Comparison of ENCODE assay signal across 8 cellular contexts in genomic region chr6:5135783-5136376, GRCh38. TPM values are rescaled to one million over a fixed set of nuclear protein-coding genes. Genes with fewer than 3 reads are reported as not detected.
DNase-seq lines count a peak whose midpoint lies in the region; ATAC-seq, FAIRE-seq and TF ChIP-seq lines count a peak whose summit lies in the region.

No MANE protein-coding gene starts in this region.

- H3K27ac ChIP-seq in 22Rv1, result no peak overlapping the region

- H3K4me3 Mint-ChIP-seq in glutamatergic neuron (ENCODE audit: unreplicated experiment), result no peak overlapping the region

- TF ChIP-seq POLR2A in GM12891 (IDR thresholded peaks at IDR 0.05; ENCODE audit: low read depth, low read length), result no peak

- no peaks in the 10 kb centered on the region for H3K36me3 Mint-ChIP-seq in glutamatergic neuron (ENCODE audit: unreplicated experiment)

- no peaks in the 10 kb centered on the region for H3K4me1 Mint-ChIP-seq in glutamatergic neuron (ENCODE audit: low read depth, unreplicated experiment)

- H3K9me3 Mint-ChIP-seq in glutamatergic neuron (ENCODE audit: unreplicated experiment), result no peaks in the 10 kb centered on the region

- H3K27ac Mint-ChIP-seq in glutamatergic neuron (ENCODE audit: unreplicated experiment), result no peak overlapping the region

- TF ChIP-seq CTCF in 22Rv1 (IDR thresholded peaks at IDR 0.05) (peak; percentile 81), glutamatergic neuron (IDR thresholded peaks at IDR 0.05; ENCODE audit: partially characterized antibody, unreplicated experiment) (peak; percentile 87)

- no peak for ATAC-seq in GM19455 (IDR thresholded peaks at IDR 0.05; ENCODE audit: unreplicated experiment)

- DNase-seq in GM12891 (ENCODE audit: insufficient read length, low spot score) (no peak), NCI-H82 (lab: John Stamatoyannopoulos, UW) (peak; percentile 62), activated T-cell treated with anti-CD3 and anti-CD28 coated beads for 1 hour (ENCODE audit: low read depth) (peak; percentile 24), glutamatergic neuron (peak; percentile 60), NCI-H446 treated with DMSO at 0.1 percent for 48 hours (lab: John Stamatoyannopoulos, UW) (no peak)
- peak; percentile 30 to 31 for DNase-seq in stimulated activated CD4-positive, alpha-beta T cell treated with anti-CD3 and anti-CD28 coated beads, Interleukin-4, amount 100 ng/mL, for 4 hours

- H3K27me3 Mint-ChIP-seq in glutamatergic neuron (ENCODE audit: unreplicated experiment), result no peaks in the 10 kb centered on the region

- FAIRE-seq in GM12891 (lab: Jason Lieb, UNC), result peak; percentile 28

TF ChIP-seq in GM12891, 5 proteins besides CTCF, POLR2A, EP300 and RAD21:
- TF ChIP-seq TAF1 (IDR thresholded peaks at IDR 0.05; ENCODE audit: low read depth, low read length) (no peak), SPI1 (IDR thresholded peaks at IDR 0.05; ENCODE audit: low read depth, low read length) (no peak)

RNA-seq across cellular contexts. Expression of gene PPP1R3G, which starts 50.7 kb away (rescaled TPM):
- polyA plus RNA-seq in GM12891 (2012; ENCODE audit: low read depth, missing spikeins), result 0.41 TPM
- total RNA-seq in glutamatergic neuron (ENCODE audit: unreplicated experiment), result not detected

Comparison
In these comparisons a context has a peak if more than half of its experiments do, and no peak if none do; other contexts are left out.
1. DNase-seq: peak in NCI-H82 (single experiment), activated T-cell treated with anti-CD3 and anti-CD28 coated beads for 1 hour (single experiment), glutamatergic neuron (single experiment) and stimulated activated CD4-positive, alpha-beta T cell treated with anti-CD3 and anti-CD28 coated beads, Interleukin-4, amount 100 ng/mL, for 4 hours (2 of 2); none in GM12891 (single experiment) and NCI-H446 treated with DMSO at 0.1 percent for 48 hours (single experiment).